Comparison of ENCODE assay signal across 9 cellular contexts in the genomic region with DNA sequence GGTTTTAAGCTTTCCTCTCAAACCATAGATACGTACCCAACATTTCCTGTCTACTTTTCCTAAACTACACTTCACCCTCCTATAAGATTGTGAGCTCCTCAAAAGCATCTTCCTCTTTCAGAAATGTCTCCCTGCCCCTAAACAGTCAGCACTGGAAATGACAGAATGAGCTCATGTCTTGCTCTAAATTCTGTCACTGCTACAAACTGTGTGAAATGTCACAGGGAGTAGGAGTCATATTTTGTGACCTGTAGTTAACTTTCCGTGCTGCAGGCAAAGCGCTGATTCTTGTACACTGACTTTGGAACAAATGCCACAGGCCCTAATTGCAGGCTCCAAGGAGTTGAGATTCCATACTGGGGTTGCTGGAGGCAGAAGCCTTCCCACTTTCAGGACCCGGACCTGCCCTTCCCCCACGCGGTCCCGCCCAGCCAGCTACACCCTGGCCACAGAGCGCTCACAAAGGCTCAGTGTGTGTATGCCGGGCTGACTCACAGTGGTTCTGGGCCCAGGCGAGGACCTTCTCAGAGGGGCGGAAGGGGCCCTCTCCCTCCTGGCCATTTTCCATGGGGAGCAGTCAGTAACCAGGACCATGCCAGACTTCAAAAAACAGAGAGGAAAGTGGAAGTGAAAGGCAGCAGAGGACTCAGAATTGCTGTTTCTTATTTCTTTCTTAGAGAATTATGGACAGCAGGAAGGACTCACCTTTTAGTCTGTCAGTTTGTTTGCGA. TPM values are rescaled to one million over a fixed set of nuclear protein-coding genes. Genes with fewer than 3 reads are reported as not detected.
DNase-seq lines count a peak whose midpoint lies in the region; ATAC-seq and TF ChIP-seq lines count a peak whose summit lies in the region.
"Had no signal": no experiment of that assay in that cellular context is flagged by ENCODE, and none has a peak within 500 bp of the region (broad histone marks: within the 10 kb centered on the region; RNA-seq: fewer than 3 reads in every experiment).

No MANE protein-coding gene starts in this region.

- CTCF ChIA-PET in HEK293T (lab: Yijun Ruan, JAX), result interaction anchor here (0.7 to 1.5 kb wide), 4 partner anchors 13 to 63 kb away, joined by 3 to 5 read pairs (median 4); partner anchors contain the start of gene SCD

- DNase-seq in HEK293T (ENCODE audit: extremely low spot score), result peak; percentile 53
- peak; percentile 81 to 89 for DNase-seq in SJSA1 (ENCODE audit: low read depth in 1 of 2, low spot score in 2 of 2)
- peak; percentile 55 to 82 for DNase-seq in activated naive CD4-positive, alpha-beta T cell treated with anti-CD3 and anti-CD28 coated beads, Interleukin-2, amount 50 U/mL, for 72 hours (ENCODE audit: low spot score in 2 of 2)
- DNase-seq in glutamatergic neuron, result peak; percentile 70
- peak; percentile 88 for DNase-seq in osteocyte (ENCODE audit: extremely low spot score, unreplicated experiment)
- peak; percentile 90 to 91 for DNase-seq in upper lobe of left lung
- DNase-seq in NCI-H510A treated with DMSO at 0.1 percent for 48 hours (lab: John Stamatoyannopoulos, UW), result no peak

- H3K4me1 ChIP-seq in SJSA1 (replicated peaks) (peaks cover 37% of the 10 kb centered on the region), upper lobe of left lung (peaks cover 42 to 50% (median 45%) of the 10 kb centered on the region in 4 donors)

- H3K27me3 Mint-ChIP-seq in glutamatergic neuron (ENCODE audit: unreplicated experiment) (peaks cover 3% of the 10 kb centered on the region), osteocyte (ENCODE audit: unreplicated experiment) (no peaks in the 10 kb centered on the region)

- H3K9me3 ChIP-seq in SJSA1 (replicated peaks) (no peaks in the 10 kb centered on the region), upper lobe of left lung (no peaks in the 10 kb centered on the region)

- POLR2A ChIA-PET in HEK293T (lab: Yijun Ruan, JAX), result interaction anchor here (1.0 to 1.7 kb wide), 5 partner anchors 12 to 28 kb away, joined by 4 to 45 read pairs (median 6); partner anchors contain the start of gene SCD

- H3K4me1 Mint-ChIP-seq in glutamatergic neuron (ENCODE audit: low read depth, unreplicated experiment), result peaks cover 15% of the 10 kb centered on the region
- peaks cover 15% of the 10 kb centered on the region for H3K4me1 Mint-ChIP-seq in osteocyte (ENCODE audit: unreplicated experiment)

- peak overlapping the region in 1 of 2 donors; percentile 98 for H3K27ac Mint-ChIP-seq in activated naive CD4-positive, alpha-beta T cell treated with anti-CD3 and anti-CD28 coated beads, Interleukin-2, amount 50 U/mL, for 72 hours
- H3K27ac Mint-ChIP-seq in glutamatergic neuron (ENCODE audit: unreplicated experiment) (peak overlapping the region; percentile 96), osteocyte (ENCODE audit: unreplicated experiment) (no peak overlapping the region)

- H3K4me3 ChIP-seq in SJSA1 (no peak overlapping the region), upper lobe of left lung (peak overlapping the region in 1 of 4 donors; percentile 3)

- H3K36me3 Mint-ChIP-seq in activated naive CD4-positive, alpha-beta T cell treated with anti-CD3 and anti-CD28 coated beads, Interleukin-2, amount 50 U/mL, for 72 hours, result no peaks in the 10 kb centered on the region
- H3K36me3 Mint-ChIP-seq in glutamatergic neuron (ENCODE audit: unreplicated experiment) (no peaks in the 10 kb centered on the region), osteocyte (ENCODE audit: unreplicated experiment) (no peaks in the 10 kb centered on the region)

- no peaks in the 10 kb centered on the region; the same call in 1 of the 2 replicates for H3K27me3 ChIP-seq in SJSA1 (replicated peaks)
- no peaks in the 10 kb centered on the region for H3K27me3 ChIP-seq in upper lobe of left lung

- TF ChIP-seq POLR2A in upper lobe of left lung (IDR thresholded peaks at IDR 0.05), result peak in 1 of 4 donors; percentile 78

- H3K4me3 Mint-ChIP-seq in glutamatergic neuron (ENCODE audit: unreplicated experiment) (peak overlapping the region; percentile 77), osteocyte (ENCODE audit: unreplicated experiment) (peak overlapping the region; percentile 62)

- H3K27ac ChIP-seq in SJSA1 (peak overlapping the region; percentile 18), upper lobe of left lung (peak overlapping the region; percentile 37 to 98 (median 74))

- ATAC-seq in activated naive CD4-positive, alpha-beta T cell treated with anti-CD3 and anti-CD28 coated beads, Interleukin-2, amount 50 U/mL, for 72 hours, result peak; percentile 62 to 66
- ATAC-seq in upper lobe of left lung (ENCODE audit: low FRiP score in 2 of 2) (peak; percentile 54 to 70), HG02798 (IDR thresholded peaks at IDR 0.05; ENCODE audit: poor library complexity, unreplicated experiment) (no peak)

- no peak for TF ChIP-seq CTCF in glutamatergic neuron (IDR thresholded peaks at IDR 0.05; ENCODE audit: partially characterized antibody, unreplicated experiment)
- TF ChIP-seq CTCF in osteocyte (IDR thresholded peaks at IDR 0.05), result no peak
- TF ChIP-seq CTCF in upper lobe of left lung (IDR thresholded peaks at IDR 0.05), result no peak

- 29 to 30% methylated on average over 10 to 12 of the region's 12 CpGs for WGBS in upper lobe of left lung, 2 donors

- peak in 1 of 4 donors; percentile 68 for TF ChIP-seq EP300 in upper lobe of left lung (IDR thresholded peaks at IDR 0.05)

- H3K36me3 ChIP-seq in SJSA1 (no peaks in the 10 kb centered on the region), upper lobe of left lung (no peaks in the 10 kb centered on the region)

- no peaks in the 10 kb centered on the region for H3K9me3 Mint-ChIP-seq in activated naive CD4-positive, alpha-beta T cell treated with anti-CD3 and anti-CD28 coated beads, Interleukin-2, amount 50 U/mL, for 72 hours
- peaks cover 3% of the 10 kb centered on the region for H3K9me3 Mint-ChIP-seq in glutamatergic neuron (ENCODE audit: unreplicated experiment)
- no peaks in the 10 kb centered on the region for H3K9me3 Mint-ChIP-seq in osteocyte (ENCODE audit: unreplicated experiment)

TF ChIP-seq in HEK293T, 16 proteins besides CTCF, POLR2A, EP300 and RAD21:
- TF ChIP-seq ZNF384 (IDR thresholded peaks at IDR 0.05) (no peak), FOXK2 (IDR thresholded peaks at IDR 0.05) (no peak), L3MBTL2 (conservative IDR thresholded peaks at IDR 0.05) (no peak), HDGF (IDR thresholded peaks at IDR 0.05; ENCODE audit: borderline replicate concordance) (no peak), ELF4 (IDR thresholded peaks at IDR 0.05) (no peak), FOXM1 (IDR thresholded peaks at IDR 0.05; ENCODE audit: borderline replicate concordance) (no peak), TARDBP (IDR thresholded peaks at IDR 0.05) (no peak), LEF1 (IDR thresholded peaks at IDR 0.05; ENCODE audit: borderline replicate concordance) (no peak), CTBP1 (IDR thresholded peaks at IDR 0.05; ENCODE audit: borderline replicate concordance) (no peak), SP1 (IDR thresholded peaks at IDR 0.05) (no peak)
- TF ChIP-seq, protein P1, sequence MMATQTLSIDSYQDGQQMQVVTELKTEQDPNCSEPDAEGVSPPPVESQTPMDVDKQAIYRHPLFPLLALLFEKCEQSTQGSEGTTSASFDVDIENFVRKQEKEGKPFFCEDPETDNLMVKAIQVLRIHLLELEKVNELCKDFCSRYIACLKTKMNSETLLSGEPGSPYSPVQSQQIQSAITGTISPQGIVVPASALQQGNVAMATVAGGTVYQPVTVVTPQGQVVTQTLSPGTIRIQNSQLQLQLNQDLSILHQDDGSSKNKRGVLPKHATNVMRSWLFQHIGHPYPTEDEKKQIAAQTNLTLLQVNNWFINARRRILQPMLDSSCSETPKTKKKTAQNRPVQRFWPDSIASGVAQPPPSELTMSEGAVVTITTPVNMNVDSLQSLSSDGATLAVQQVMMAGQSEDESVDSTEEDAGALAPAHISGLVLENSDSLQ (IDR thresholded peaks at IDR 0.05), result no peak

RNA-seq across cellular contexts. Expression of gene SCD, which starts 24.1 kb away (rescaled TPM):
- 37.0 and 41.8 TPM in 2 replicates for total RNA-seq in SJSA1 (2014; rRNA removed; shearing (Covaris generic))
- 100 to 1,000 TPM in 1 of 2 donors, 10 to 100 TPM in 1; 67.5 to 185 TPM for total RNA-seq in activated naive CD4-positive, alpha-beta T cell treated with anti-CD3 and anti-CD28 coated beads, Interleukin-2, amount 50 U/mL, for 72 hours
- 589 TPM for total RNA-seq in glutamatergic neuron (ENCODE audit: unreplicated experiment)
- total RNA-seq in osteocyte, result 77.9 and 81.4 TPM in 2 replicates
- 100 to 1,000 TPM; 108 to 464 (median 251) TPM for total RNA-seq in upper lobe of left lung

RNA-seq across cellular contexts. Expression of gene PKD2L1, which starts 41.1 kb away (rescaled TPM):
- total RNA-seq in SJSA1 (2014; rRNA removed; shearing (Covaris generic)), result not detected in 2 replicates
- total RNA-seq in activated naive CD4-positive, alpha-beta T cell treated with anti-CD3 and anti-CD28 coated beads, Interleukin-2, amount 50 U/mL, for 72 hours, result under 1 TPM in 1 of 2 donors, not detected in 1; 0.10 TPM
- total RNA-seq in glutamatergic neuron (ENCODE audit: unreplicated experiment) (0.44 TPM), osteocyte (not detected in 2 replicates), upper lobe of left lung (1 to 10 TPM in 5 of 6 donors, under 1 TPM in 1; 0.61 to 8.4 (median 2.0) TPM)
- total RNA-seq: epithelial cell of proximal tubule had no signal
